ENCODE assay signal across 1 cellular context in genomic region chr10:58179238-58179637, GRCh38.
TF ChIP-seq lines count a peak whose summit lies in the region.

No MANE protein-coding gene starts in this region.

TF ChIP-seq in K562, 482 proteins besides CTCF, POLR2A, EP300 and RAD21 (continued from another document):
- TF ChIP-seq ZNF24 (IDR thresholded peaks at IDR 0.05), result no peak
